In the genomic region with DNA sequence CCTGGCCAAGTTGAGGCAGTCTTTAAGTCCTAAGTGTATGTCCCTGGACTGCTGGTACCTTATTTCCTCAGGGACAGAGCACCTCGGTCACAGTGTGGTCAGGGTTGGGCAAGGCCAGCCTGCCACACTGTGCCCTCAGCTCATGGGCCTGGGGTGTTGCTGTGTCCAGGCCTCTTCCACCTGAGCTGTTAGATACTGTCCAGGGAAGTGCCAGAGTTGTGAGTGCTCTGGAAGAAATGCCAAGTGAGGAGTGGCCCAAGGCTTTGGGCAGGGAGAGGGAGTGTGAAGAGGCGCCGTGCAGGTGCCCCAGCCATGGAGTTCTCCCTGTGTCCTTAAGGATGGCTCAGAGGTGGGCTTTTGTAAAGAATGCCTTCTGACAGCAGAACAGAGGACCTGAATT, we compare ENCODE assay signal across 16 cellular contexts. TPM values are rescaled to one million over a fixed set of nuclear protein-coding genes. Genes with fewer than 3 reads are reported as not detected.
DNase-seq lines count a peak whose midpoint lies in the region; ATAC-seq and TF ChIP-seq lines count a peak whose summit lies in the region.
"Had no signal": no experiment of that assay in that cellular context is flagged by ENCODE, and none has a peak within 500 bp of the region (broad histone marks: within the 10 kb centered on the region; RNA-seq: fewer than 3 reads in every experiment).

No MANE protein-coding gene starts in this region.

- H3K4me1 ChIP-seq in heart right ventricle (peaks cover 0 to 25% (median 15%) of the 10 kb centered on the region in 9 donors), neuronal stem cell (ENCODE audit: control insufficient read depth in 2 of 2, insufficient read depth in 1 of 2, low read depth in 1 of 2, low read length in 2 of 2) (peaks cover 0 to 6% of the 10 kb centered on the region in 2 donors), gastrocnemius medialis (peaks cover 14 to 23% of the 10 kb centered on the region in 2 donors)
- H3K4me1 ChIP-seq: A549, BE2C had no signal

- H3K27ac ChIP-seq in heart right ventricle (peak overlapping the region in 2 of 10 donors; percentile 16 to 48), neuronal stem cell (replicated peaks; ENCODE audit: low read length) (no peak overlapping the region), gastrocnemius medialis (peak overlapping the region in 3 of 4 donors; percentile 13 to 57 (median 18))
- H3K27ac ChIP-seq: A549, C4-2B, HL-60 had no signal

- WGBS in heart right ventricle, 2 donors: 73 to 75% methylated on average over 3 of the region's 3 CpGs
- WGBS in neuronal stem cell (ENCODE audit: extremely low coverage in 2 of 2, insufficient read length in 2 of 2, insufficient replicate concordance in 1 of 2), 2 donors: no CpG with 5 or more reads among the region's 3 CpGs

- H2BK12ac ChIP-seq in neuronal stem cell (ENCODE audit: low read length): peak overlapping the region; percentile 33

- no peak overlapping the region for H2BK15ac ChIP-seq in neuronal stem cell (ENCODE audit: low read length)

- TF ChIP-seq POLR2A in gastrocnemius medialis (IDR thresholded peaks at IDR 0.05): no peak

- intact Hi-C loops in Right ventricle myocardium superior (cut with DNase I): no loop called here
- intact Hi-C loops in cardiac septum (cut with DNase I): no loop called here
- intact Hi-C loops in heart right ventricle (cut with DNase I): no loop called here
- intact Hi-C loops in gastrocnemius medialis (cut with DNase I; ENCODE audit: low total_unique reads): no loop called here

- no peak overlapping the region for H2AFZ ChIP-seq in neuronal stem cell (ENCODE audit: low read length)

- H3K36me3 ChIP-seq in heart right ventricle (peaks cover 0 to 75% (median 14%) of the 10 kb centered on the region in 9 donors), neuronal stem cell (replicated peaks in 1 of 2; ENCODE audit: control insufficient read depth in 2 of 2, insufficient read depth in 2 of 2, low read length in 2 of 2) (peaks cover 43 to 91% of the 10 kb centered on the region in 2 donors), gastrocnemius medialis (peaks cover 0 to 49% of the 10 kb centered on the region in 2 donors)

- no peak overlapping the region for H3K14ac ChIP-seq in neuronal stem cell (ENCODE audit: low read length)

- no peak overlapping the region for H3K4me2 ChIP-seq in neuronal stem cell (ENCODE audit: insufficient read depth, low read length, poor library complexity, severe bottlenecking)
- H3K4me2 ChIP-seq: A549 had no signal

- H2BK5ac ChIP-seq in neuronal stem cell (ENCODE audit: low read length): no peak overlapping the region

- H3K27me3 ChIP-seq in heart right ventricle (no peaks in the 10 kb centered on the region), neuronal stem cell (ENCODE audit: control insufficient read depth in 3 of 3, insufficient read depth in 3 of 3, low read depth in 1 of 3, low read length in 3 of 3) (no peaks in the 10 kb centered on the region), gastrocnemius medialis (no peaks in the 10 kb centered on the region)
- H3K27me3 ChIP-seq: BE2C had no signal

- peak overlapping the region; percentile 5 for H3K23ac ChIP-seq in neuronal stem cell (ENCODE audit: low read depth, low read length, poor library complexity)

- ATAC-seq in Right ventricle myocardium superior (ENCODE audit: poor library complexity) (peak; percentile 63), heart right ventricle (peak in 7 of 8 donors; percentile 35 to 57 (median 47)), gastrocnemius medialis (peak; percentile 51 to 71)
- ATAC-seq: A549, HCT116 had no signal

- in situ Hi-C loops in gastrocnemius medialis (cut with MboI; ENCODE audit: low sequenced_read_pairs in 4 of 4) (no loop called here), GM13977 (cut with MboI; ENCODE audit: low pct_unique_long_range_greater_than_20kb, low sequenced_read_pairs, unreplicated experiment) (no loop called here)

- H3K18ac ChIP-seq in neuronal stem cell (ENCODE audit: low read length): peak overlapping the region; percentile 44

- no peak overlapping the region for H2BK120ac ChIP-seq in neuronal stem cell (ENCODE audit: low read depth, low read length)

- H4K8ac ChIP-seq in neuronal stem cell (ENCODE audit: low read depth, low read length): no peak overlapping the region

- no peak for DNase-seq in Right ventricle myocardium superior
- DNase-seq in cardiac septum (ENCODE audit: low spot score): no peak
- DNase-seq in heart right ventricle: no peak
- DNase-seq in neuronal stem cell (ENCODE audit: low spot score): no peak
- peak in 1 of 2 donors; percentile 23 for DNase-seq in gastrocnemius medialis
- DNase-seq in DMS153 (lab: John Stamatoyannopoulos, UW): no peak
- DNase-seq in GM13977 (ENCODE audit: low spot score): no peak
- DNase-seq: BE2C; CD4-positive, alpha-beta memory T cell; DMS79 treated with DMSO at 0.1 percent for 48 hours; EL; GDM1 had no signal

- no peak overlapping the region for H3K4ac ChIP-seq in neuronal stem cell (ENCODE audit: low read length)

- no peak for TF ChIP-seq CTCF in heart right ventricle (IDR thresholded peaks at IDR 0.05)
- no peak for TF ChIP-seq CTCF in gastrocnemius medialis (IDR thresholded peaks at IDR 0.05 in 4 of 5, conservative IDR thresholded peaks at IDR 0.05 in 1 of 5)
- TF ChIP-seq CTCF in GM13977 (IDR thresholded peaks at IDR 0.05; ENCODE audit: extremely low read depth, insufficient read depth, missing control alignments): no peak

- peak overlapping the region; percentile 32 for H2AK5ac ChIP-seq in neuronal stem cell (ENCODE audit: low read depth, low read length)

- H3K9me3 ChIP-seq in heart right ventricle: no peaks in the 10 kb centered on the region
- H3K9me3 ChIP-seq in neuronal stem cell (replicated peaks in 1 of 2; ENCODE audit: control insufficient read depth in 2 of 2, insufficient read depth in 1 of 2, low read depth in 1 of 2, low read length in 2 of 2): no peaks in the 10 kb centered on the region
- H3K9me3 ChIP-seq in gastrocnemius medialis: no peaks in the 10 kb centered on the region
- H3K9me3 ChIP-seq: A549, BE2C had no signal

- no peak overlapping the region for H4K91ac ChIP-seq in neuronal stem cell (ENCODE audit: low read depth, low read length, poor library complexity)

- H3K4me3 ChIP-seq in heart right ventricle (no peak overlapping the region), neuronal stem cell (ENCODE audit: low read length in 2 of 2) (no peak overlapping the region), gastrocnemius medialis (no peak overlapping the region)
- H3K4me3 ChIP-seq: A549 had no signal

- peaks cover 3% of the 10 kb centered on the region for H3K79me1 ChIP-seq in neuronal stem cell (ENCODE audit: low read depth, low read length)

- H3K9ac ChIP-seq in neuronal stem cell (ENCODE audit: low read depth, low read length, poor library complexity): no peak overlapping the region

RNA-seq across cellular contexts. Expression of gene URB2, which starts 15.3 kb away (rescaled TPM):
- total RNA-seq in Right ventricle myocardium superior (3.2 TPM), cardiac septum (5.5 TPM), heart right ventricle (1 to 10 TPM; 2.9 to 5.6 (median 4.4) TPM), gastrocnemius medialis (10 to 100 TPM in 3 of 4 donors, 1 to 10 TPM in 1; 9.9 to 20.6 (median 13.4) TPM)
- polyA plus RNA-seq in heart right ventricle: 1 to 10 TPM; 1.6 to 2.1 TPM
- 4.5 TPM for polyA plus RNA-seq in neuronal stem cell (2013, experiment 1 of 2)
- 4.6 TPM for polyA plus RNA-seq in neuronal stem cell (2013, experiment 2 of 2)

RNA-seq across cellular contexts. Expression of gene TAF5L, which starts 15.4 kb away (rescaled TPM):
- 9.0 TPM for total RNA-seq in Right ventricle myocardium superior
- 12.5 TPM for total RNA-seq in cardiac septum
- total RNA-seq in heart right ventricle: 10 to 100 TPM in 9 of 10 donors, 1 to 10 TPM in 1; 9.7 to 13.7 (median 11.2) TPM
- 1 to 10 TPM; 6.0 to 8.6 TPM for polyA plus RNA-seq in heart right ventricle
- polyA plus RNA-seq in neuronal stem cell (2013, experiment 1 of 2): 13.9 TPM
- 14.3 TPM for polyA plus RNA-seq in neuronal stem cell (2013, experiment 2 of 2)
- total RNA-seq in gastrocnemius medialis: 10 to 100 TPM; 14.5 to 37.4 (median 24.3) TPM
